8 cellular contexts compared by ENCODE assay signal in the genomic region with DNA sequence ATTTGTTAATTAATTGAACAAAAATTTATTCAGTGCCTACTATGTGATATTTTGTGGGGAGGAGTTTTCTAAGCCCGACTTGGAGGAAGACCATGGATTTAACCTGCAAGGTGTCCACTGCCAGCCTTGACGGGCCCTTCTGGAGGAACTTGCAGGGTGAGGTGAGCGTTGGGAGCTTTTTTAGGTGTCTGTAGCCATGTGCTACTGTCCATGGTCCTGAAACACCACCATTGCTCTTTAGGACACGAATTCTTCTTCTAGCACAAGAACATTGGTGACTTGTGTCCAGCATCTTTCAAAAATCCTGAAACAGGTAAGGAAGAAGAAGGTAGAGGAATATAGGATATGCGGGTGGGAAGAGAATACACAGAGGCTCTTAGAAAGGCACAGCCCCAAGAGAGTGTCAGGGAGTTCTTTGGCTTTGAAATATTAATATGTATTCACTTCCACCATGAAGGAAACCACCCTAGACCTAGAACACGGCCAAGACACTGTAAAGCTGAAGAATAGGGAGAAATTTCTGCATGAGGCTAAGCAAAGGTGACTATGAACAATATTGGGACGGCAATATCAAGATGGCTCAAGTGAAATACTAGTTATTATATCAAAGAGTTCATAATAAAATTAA. TPM values are rescaled to one million over a fixed set of nuclear protein-coding genes. Genes with fewer than 3 reads are reported as not detected.
DNase-seq lines count a peak whose midpoint lies in the region; ATAC-seq lines count a peak whose summit lies in the region.

No MANE protein-coding gene starts in this region.

- H3K27me3 Mint-ChIP-seq in activated naive CD8-positive, alpha-beta T cell treated with anti-CD3 and anti-CD28 coated beads for 36 hours, result peaks cover 4% of the 10 kb centered on the region

- peaks cover 6% of the 10 kb centered on the region for H3K4me1 Mint-ChIP-seq in activated naive CD8-positive, alpha-beta T cell treated with anti-CD3 and anti-CD28 coated beads for 36 hours

- peak; percentile 81 for ATAC-seq in left lobe of liver
- no peak for ATAC-seq in GM18868 (IDR thresholded peaks at IDR 0.05; ENCODE audit: unreplicated experiment)
- ATAC-seq in GM18870 (IDR thresholded peaks at IDR 0.05; ENCODE audit: unreplicated experiment), result no peak

- no peak overlapping the region for H3K4me3 Mint-ChIP-seq in activated naive CD8-positive, alpha-beta T cell treated with anti-CD3 and anti-CD28 coated beads for 36 hours

- DNase-seq in GM04504 (ENCODE audit: low read depth) (peak; percentile 25), MV-4-11 (lab: John Stamatoyannopoulos, UW) (peak; percentile 10), left lobe of liver (ENCODE audit: low spot score) (no peak), cortex of kidney (lab: John Stamatoyannopoulos, UW) (no peak)
- peak; percentile 27 for DNase-seq in activated naive CD8-positive, alpha-beta T cell treated with anti-CD3 and anti-CD28 coated beads for 36 hours
- DNase-seq in activated CD4-positive, CD25-positive, alpha-beta regulatory T cell treated with anti-CD3 and anti-CD28 coated beads, Interleukin-2, amount 50 U/mL, for 72 hours, result no peak

- H3K27ac Mint-ChIP-seq in activated naive CD8-positive, alpha-beta T cell treated with anti-CD3 and anti-CD28 coated beads for 36 hours, result no peak overlapping the region

- no peaks in the 10 kb centered on the region for H3K36me3 Mint-ChIP-seq in activated naive CD8-positive, alpha-beta T cell treated with anti-CD3 and anti-CD28 coated beads for 36 hours

- no peaks in the 10 kb centered on the region for H3K9me3 Mint-ChIP-seq in activated naive CD8-positive, alpha-beta T cell treated with anti-CD3 and anti-CD28 coated beads for 36 hours

RNA-seq across cellular contexts. Expression of gene OR4D1, which starts 27.9 kb away (rescaled TPM):
- total RNA-seq in activated naive CD8-positive, alpha-beta T cell treated with anti-CD3 and anti-CD28 coated beads for 36 hours, result under 1 TPM; 0.14 to 0.22 TPM
- not detected for total RNA-seq in left lobe of liver

RNA-seq across cellular contexts. Expression of gene DYNLL2, which starts 37.1 kb away (rescaled TPM):
- 10 to 100 TPM; 33.4 to 33.5 TPM for total RNA-seq in activated naive CD8-positive, alpha-beta T cell treated with anti-CD3 and anti-CD28 coated beads for 36 hours
- total RNA-seq in left lobe of liver, result 24.4 TPM

RNA-seq across cellular contexts. Expression of gene OR4D2, which starts 46.5 kb away (rescaled TPM):
- not detected for total RNA-seq in activated naive CD8-positive, alpha-beta T cell treated with anti-CD3 and anti-CD28 coated beads for 36 hours
- not detected for total RNA-seq in left lobe of liver

Comparison
In these comparisons a context has a peak if more than half of its experiments do, and no peak if none do; other contexts are left out.
1. DNase-seq: peak in GM04504 (single experiment), MV-4-11 (single experiment) and activated naive CD8-positive, alpha-beta T cell treated with anti-CD3 and anti-CD28 coated beads for 36 hours (single experiment); none in left lobe of liver (single experiment), cortex of kidney (single experiment) and activated CD4-positive, CD25-positive, alpha-beta regulatory T cell treated with anti-CD3 and anti-CD28 coated beads, Interleukin-2, amount 50 U/mL, for 72 hours (single experiment).